24 cellular contexts compared by ENCODE assay signal in genomic region chr7:18624436-18624835, GRCh38.
"Had no signal": no experiment of that assay in that cellular context is flagged by ENCODE, and none has a peak within 500 bp of the region (broad histone marks: within the 10 kb centered on the region; RNA-seq: fewer than 3 reads in every experiment).

No MANE protein-coding gene starts in this region.

- H3K9me3 ChIP-seq: esophagus muscularis mucosa, left lung, spleen, testis, transverse colon had no signal

- H3K27ac ChIP-seq: esophagus muscularis mucosa, foreskin keratinocyte, left lung, spleen, testis, transverse colon, VCaP had no signal

- H3K4me1 ChIP-seq: foreskin keratinocyte, left lung, spleen, testis, transverse colon had no signal

- ATAC-seq: activated CD4-positive, CD25-positive, alpha-beta regulatory T cell treated with anti-CD3 and anti-CD28 coated beads, Interleukin-2, amount 50 U/mL, for 24 hours; foreskin keratinocyte; left lung; naive thymus-derived CD4-positive, alpha-beta T cell; right cardiac atrium; stimulated activated naive CD8-positive, alpha-beta T cell treated with anti-CD3 and anti-CD28 coated beads, Interleukin-15, Interleukin-2, amounts not matched to agents 100 U/mL and 50 U/mL, for 24 hours had no signal

- DNase-seq: activated CD4-positive, alpha-beta memory T cell treated with anti-CD3 and anti-CD28 coated beads for 36 hours; activated CD4-positive, alpha-beta T cell treated with anti-CD3 and anti-CD28 coated beads, Interleukin-2, amount 10 ng/mL, durations not matched to agents 24 days and 14 days; activated CD8-positive, alpha-beta memory T cell treated with anti-CD3 and anti-CD28 coated beads, Interleukin-2, amount 50 U/mL, for 4 hours; activated gamma-delta T cell; activated naive CD4-positive, alpha-beta T cell treated with anti-CD3 and anti-CD28 coated beads, Interleukin-2, amount 10 ng/mL, durations not matched to agents 7 days and 5 days; activated naive CD8-positive, alpha-beta T cell treated with anti-CD3 and anti-CD28 coated beads, Interleukin-2, amount 10 ng/mL, durations not matched to agents 7 days and 5 days; activated T-cell treated with anti-CD3 and anti-CD28 coated beads, Interleukin-2, amount 50 U/mL, for 1 hour; caudate nucleus; endodermal cell; foreskin keratinocyte; left lung; naive thymus-derived CD4-positive, alpha-beta T cell; posterior cingulate gyrus; right cardiac atrium; spleen; stimulated activated CD4-positive, alpha-beta T cell treated with anti-CD3 and anti-CD28 coated beads, Interleukin-2, amount 100 ng/mL, for 48 hours; stimulated activated naive CD8-positive, alpha-beta T cell treated with anti-CD3 and anti-CD28 coated beads, Interleukin-15, Interleukin-2, amounts not matched to agents 100 U/mL and 50 U/mL, for 24 hours; SW 1271; T-helper 9 cell; testis; transverse colon had no signal

- H3K36me3 ChIP-seq: left lung, transverse colon had no signal

- H3K27me3 ChIP-seq: esophagus muscularis mucosa, foreskin keratinocyte, left lung, spleen, testis, transverse colon had no signal

- H3K4me3 ChIP-seq: esophagus muscularis mucosa, left lung, spleen, testis, transverse colon had no signal
